17 cellular contexts compared by ENCODE assay signal in the genomic region with DNA sequence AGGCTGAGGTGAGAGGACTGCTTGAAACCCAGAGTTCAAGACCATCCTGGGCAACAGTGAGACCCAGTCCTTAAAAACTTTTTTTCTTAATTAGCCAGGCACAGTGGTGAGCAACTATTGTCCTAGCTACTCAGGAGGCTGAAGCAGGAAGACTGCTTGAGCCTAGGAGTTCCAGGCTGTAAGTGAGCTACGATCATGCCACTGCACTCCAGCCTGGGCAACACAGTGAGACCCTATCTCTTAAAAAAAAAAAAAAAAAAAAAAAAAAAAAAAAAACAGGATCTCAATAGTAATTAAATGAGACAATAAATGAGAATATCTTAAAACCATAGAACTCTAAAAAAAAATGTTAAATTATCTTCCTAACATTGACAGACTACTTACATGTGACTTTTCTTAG.
"Had no signal": no experiment of that assay in that cellular context is flagged by ENCODE, and none has a peak within 500 bp of the region (broad histone marks: within the 10 kb centered on the region; RNA-seq: fewer than 3 reads in every experiment).

No MANE protein-coding gene starts in this region.

- H3K4me2 ChIP-seq: hepatocyte, smooth muscle cell had no signal

- H3K27me3 Mint-ChIP-seq: dendritic cell treated with granulocyte-macrophage colony-stimulating factor and Interleukin-4, amounts not matched to agents 40 ng/mL and 50 ng/mL, for 4 days; naive thymus-derived CD8-positive, alpha-beta T cell; type B pancreatic cell had no signal

- H3K36me3 ChIP-seq: neutrophil, ovary, thyroid gland had no signal

- H3K27ac ChIP-seq: hepatocyte, neutrophil, ovary, suprapubic skin, thyroid gland had no signal

- DNase-seq: erythroblast; foreskin melanocyte; head of caudate nucleus; kidney glomerular epithelial cell; mucosa of descending colon; naive thymus-derived CD8-positive, alpha-beta T cell; ovary; right cardiac atrium; stimulated activated CD4-positive, alpha-beta T cell treated with anti-CD3 and anti-CD28 coated beads, Interleukin-2, amount 100 ng/mL, for 48 hours; stimulated activated naive CD8-positive, alpha-beta T cell treated with anti-CD3 and anti-CD28 coated beads, Interleukin-15, Interleukin-2, amounts not matched to agents 100 U/mL and 50 U/mL, for 24 hours; thyroid gland had no signal

- ATAC-seq: mucosa of descending colon; naive thymus-derived CD8-positive, alpha-beta T cell; right cardiac atrium; stimulated activated naive CD8-positive, alpha-beta T cell treated with anti-CD3 and anti-CD28 coated beads, Interleukin-15, Interleukin-2, amounts not matched to agents 100 U/mL and 50 U/mL, for 24 hours had no signal

- H3K4me3 Mint-ChIP-seq: dendritic cell treated with granulocyte-macrophage colony-stimulating factor and Interleukin-4, amounts not matched to agents 40 ng/mL and 50 ng/mL, for 4 days; naive thymus-derived CD8-positive, alpha-beta T cell; type B pancreatic cell had no signal

- H3K27me3 ChIP-seq: hepatocyte, neutrophil, ovary, suprapubic skin, thyroid gland had no signal

- H3K9me3 Mint-ChIP-seq: dendritic cell treated with granulocyte-macrophage colony-stimulating factor and Interleukin-4, amounts not matched to agents 40 ng/mL and 50 ng/mL, for 4 days; naive thymus-derived CD8-positive, alpha-beta T cell; type B pancreatic cell had no signal

- H2AFZ ChIP-seq: hepatocyte had no signal

- H3K9me3 ChIP-seq: mucosa of descending colon, neutrophil, ovary, suprapubic skin, thyroid gland had no signal

- H3K4me3 ChIP-seq: hepatocyte, mucosa of descending colon, ovary, smooth muscle cell, suprapubic skin, thyroid gland had no signal

- H3K27ac Mint-ChIP-seq: dendritic cell treated with granulocyte-macrophage colony-stimulating factor and Interleukin-4, amounts not matched to agents 40 ng/mL and 50 ng/mL, for 4 days; type B pancreatic cell had no signal
